ENCODE assay signal across 19 cellular contexts in genomic region chrY:12837550-12837949, GRCh38.
DNase-seq lines count a peak whose midpoint lies in the region; ATAC-seq, FAIRE-seq and TF ChIP-seq lines count a peak whose summit lies in the region.
"Had no signal": no experiment of that assay in that cellular context is flagged by ENCODE, and none has a peak within 500 bp of the region (broad histone marks: within the 10 kb centered on the region; RNA-seq: fewer than 3 reads in every experiment).

No MANE protein-coding gene starts in this region.

- no peak for TF ChIP-seq EP300 in HepG2 (IDR thresholded peaks at IDR 0.05; ENCODE audit: low read depth in 2 of 2, low read length in 2 of 2)
- no peak for TF ChIP-seq EP300 in HepG2 (CRISPR knock-in tag; IDR thresholded peaks at IDR 0.05; ENCODE audit: borderline replicate concordance)

- no peaks in the 10 kb centered on the region for H3K4me1 ChIP-seq in HepG2 (ENCODE audit: insufficient read depth, low read length)
- H3K4me1 ChIP-seq: BE2C had no signal

- POLR2A ChIA-PET in HepG2 (lab: Yijun Ruan, JAX) = no interaction called here

- no peak for FAIRE-seq in HepG2 (lab: Jason Lieb, UNC)
- FAIRE-seq: GM12878, GM19239, H1 had no signal

- no peaks in the 10 kb centered on the region for H3K9me3 ChIP-seq in HepG2 (ENCODE audit: low read length)
- H3K9me3 ChIP-seq: BE2C had no signal

- no peak for TF ChIP-seq POLR2A in HepG2 (IDR thresholded peaks at IDR 0.05; ENCODE audit: insufficient read depth in 1 of 2, low read depth in 2 of 2, low read length in 2 of 2)

- no peak overlapping the region for H3K4me2 ChIP-seq in HepG2 (ENCODE audit: low read depth, low read length)

- no peak overlapping the region for H3K27ac ChIP-seq in HepG2 (ENCODE audit: extremely low read length, insufficient read depth, low read length)

- intact Hi-C loops in left ventricle myocardium superior (cut with micrococcal nuclease) (no loop called here), Right ventricle myocardium superior (cut with DNase I) (no loop called here), HepG2 (cut with micrococcal nuclease; ENCODE audit: unreplicated experiment) (no loop called here)

- H4K20me1 ChIP-seq in HepG2 (ENCODE audit: insufficient read depth, low read length) = no peaks in the 10 kb centered on the region

- H3K36me3 ChIP-seq in HepG2 (replicated peaks in 1 of 2; ENCODE audit: control insufficient read depth in 1 of 2, insufficient read depth in 2 of 2, low read length in 2 of 2) = no peaks in the 10 kb centered on the region; a peak in 1 of 5 replicates
- H3K36me3 ChIP-seq: BE2C had no signal

- BruUV-seq in HepG2 (replicated peaks; lab: Mats Ljungman, UMichigan) = no TSS peak

- H3K79me2 ChIP-seq in HepG2 (ENCODE audit: insufficient read depth, low read length) = no peaks in the 10 kb centered on the region

- H2AFZ ChIP-seq in HepG2 (ENCODE audit: low read length) = no peak overlapping the region

- CTCF ChIA-PET in HepG2 (lab: Yijun Ruan, JAX; ENCODE audit: low intra/inter-chr PET ratio, low total read pairs) = no interaction called here

- in situ Hi-C loops in HepG2 (cut with HindIII; ENCODE audit: extremely low pct_ligation_motif_present, low pct_unique_long_range_greater_than_20kb) = no loop called here

- 100% methylated on average over 2 of the region's 2 CpGs for WGBS in HepG2 (ENCODE audit: low lambda C conversion rate)

- H3K4me3 ChIP-seq in HepG2 (replicated peaks in 1 of 3; ENCODE audit: insufficient read depth in 1 of 3, low read depth in 2 of 3, low read length in 3 of 3) = no peak overlapping the region
- H3K4me3 ChIP-seq: GM12878 had no signal

- no peak overlapping the region for H3K9ac ChIP-seq in HepG2 (ENCODE audit: insufficient read depth, low read depth, low read length)

- peak; percentile 67 for ATAC-seq in left ventricle myocardium superior
- ATAC-seq in Right ventricle myocardium superior (ENCODE audit: poor library complexity) = no peak
- ATAC-seq in HepG2 = no peak
- ATAC-seq: GM12878 had no signal

- DNase-seq in left ventricle myocardium superior = peak; percentile 33
- DNase-seq in Right ventricle myocardium superior = no peak
- DNase-seq in globus pallidus (ENCODE audit: low spot score) = peak; percentile 33
- DNase-seq in pons (ENCODE audit: low spot score) = peak; percentile 47
- no peak for DNase-seq in NCI-H82 treated with DMSO at 0.1 percent for 48 hours (lab: John Stamatoyannopoulos, UW; ENCODE audit: unreplicated experiment)
- DNase-seq in HepG2 (ENCODE audit: low spot score) = no peak
- DNase-seq: BE2C; C1 segment of cervical spinal cord; CD4-positive, CD25-positive, alpha-beta regulatory T cell; CD8-positive, alpha-beta memory T cell; COR-L47; DMS 273 treated with DMSO at 0.1 percent for 48 hours; DMS53; DND-41; EL; H9 had no signal

- no peaks in the 10 kb centered on the region for H3K27me3 ChIP-seq in HepG2 (ENCODE audit: control insufficient read depth in 1 of 2, insufficient read depth in 2 of 2, low read length in 2 of 2)
- H3K27me3 ChIP-seq: BE2C had no signal

- no peak for TF ChIP-seq CTCF in HepG2 (CRISPR knock-in tag; IDR thresholded peaks at IDR 0.05)

- TF ChIP-seq RAD21 in HepG2 (CRISPR knock-in tag; IDR thresholded peaks at IDR 0.05) = no peak

TF ChIP-seq in HepG2, 621 proteins besides CTCF, POLR2A, EP300 and RAD21:
- TF ChIP-seq TOPORS (CRISPR knock-in tag; IDR thresholded peaks at IDR 0.05) = no peak
- no peak for TF ChIP-seq ESRRA (CRISPR knock-in tag; IDR thresholded peaks at IDR 0.05; ENCODE audit: low read depth)
- TF ChIP-seq ZNF768 (CRISPR knock-in tag; IDR thresholded peaks at IDR 0.05) = no peak
- no peak for TF ChIP-seq TERF1 (CRISPR knock-in tag; IDR thresholded peaks at IDR 0.05)
- no peak for TF ChIP-seq ZBTB38 (CRISPR knock-in tag; IDR thresholded peaks at IDR 0.05)
- no peak for TF ChIP-seq NFRKB (IDR thresholded peaks at IDR 0.05)
- TF ChIP-seq CENPBD1 (CRISPR knock-in tag; IDR thresholded peaks at IDR 0.05; ENCODE audit: borderline replicate concordance, low read depth) = no peak
- TF ChIP-seq ISX (CRISPR knock-in tag; conservative IDR thresholded peaks at IDR 0.05) = no peak
- no peak for TF ChIP-seq ZNF792 (CRISPR knock-in tag; IDR thresholded peaks at IDR 0.05)
- TF ChIP-seq ZNF777 (CRISPR knock-in tag; IDR thresholded peaks at IDR 0.05) = no peak
- no peak for TF ChIP-seq PAX8 (CRISPR knock-in tag; IDR thresholded peaks at IDR 0.05; ENCODE audit: borderline replicate concordance)
- no peak for TF ChIP-seq HIC2 (CRISPR knock-in tag; IDR thresholded peaks at IDR 0.05; ENCODE audit: low read depth)
- no peak for TF ChIP-seq MNT (IDR thresholded peaks at IDR 0.05)
- TF ChIP-seq POGK (CRISPR knock-in tag; conservative IDR thresholded peaks at IDR 0.05) = no peak
- TF ChIP-seq ZSCAN12 (CRISPR knock-in tag; IDR thresholded peaks at IDR 0.05) = no peak
- TF ChIP-seq MYC (CRISPR knock-in tag; IDR thresholded peaks at IDR 0.05; ENCODE audit: borderline replicate concordance) = no peak
TF ChIP-seq in HepG2: peak in this region for 0.

Comparison
In these comparisons a context has a peak if more than half of its experiments do, and no peak if none do; other contexts are left out.
1. DNase-seq: peak in left ventricle myocardium superior (single experiment), globus pallidus (single experiment) and pons (single experiment); none in Right ventricle myocardium superior (single experiment), NCI-H82 treated with DMSO at 0.1 percent for 48 hours (single experiment) and HepG2 (single experiment).